Comparison of ENCODE assay signal across 10 cellular contexts in genomic region chr15:64013179-64014043, GRCh38. TPM values are rescaled to one million over a fixed set of nuclear protein-coding genes. Genes with fewer than 3 reads are reported as not detected.
DNase-seq lines count a peak whose midpoint lies in the region; ATAC-seq and TF ChIP-seq lines count a peak whose summit lies in the region.
"Had no signal": no experiment of that assay in that cellular context is flagged by ENCODE, and none has a peak within 500 bp of the region (broad histone marks: within the 10 kb centered on the region; RNA-seq: fewer than 3 reads in every experiment).

No MANE protein-coding gene starts in this region.

- peaks cover 46% of the 10 kb centered on the region for H3K4me1 Mint-ChIP-seq in T-helper 2 cell treated with Interferon-gamma antibody and Interleukin-4, amounts not matched to agents 5 μg/mL and 100 μg/mL, for 36 hours (ENCODE audit: low read depth)
- H3K4me1 Mint-ChIP-seq in type B pancreatic cell (ENCODE audit: unreplicated experiment) = peaks cover 12% of the 10 kb centered on the region

- H3K4me1 ChIP-seq in heart right ventricle = peaks cover 3 to 88% (median 56%) of the 10 kb centered on the region in 9 donors
- peaks cover 16 to 37% of the 10 kb centered on the region in 2 donors for H3K4me1 ChIP-seq in lung (ENCODE audit: control insufficient read depth in 2 of 2, insufficient read depth in 2 of 2, low read length in 2 of 2)

- H3K36me3 ChIP-seq in heart right ventricle (no peaks in the 10 kb centered on the region), lung (ENCODE audit: control insufficient read depth in 2 of 2, insufficient read depth in 2 of 2, low read length in 2 of 2) (no peaks in the 10 kb centered on the region)

- H3K27ac ChIP-seq in heart right ventricle (peak overlapping the region in 9 of 10 donors; percentile 15 to 86 (median 74)), lung (ENCODE audit: low read depth in 1 of 2, low read length in 1 of 2) (peak overlapping the region; percentile 54 to 89)

- H3K27me3 ChIP-seq in heart right ventricle = no peaks in the 10 kb centered on the region
- H3K27me3 ChIP-seq in lung (ENCODE audit: control insufficient read depth, insufficient read depth) = no peaks in the 10 kb centered on the region

- H3K4me3 ChIP-seq in heart right ventricle (no peak overlapping the region), lung (no peak overlapping the region)

- 78 to 80% methylated on average over 3 of the region's 3 CpGs for WGBS in heart right ventricle, 2 donors
- 64 to 74% methylated on average over 3 of the region's 3 CpGs for WGBS in lung, 2 donors

- no peaks in the 10 kb centered on the region for H3K9me3 Mint-ChIP-seq in T-helper 2 cell treated with Interferon-gamma antibody and Interleukin-4, amounts not matched to agents 5 μg/mL and 100 μg/mL, for 36 hours
- H3K9me3 Mint-ChIP-seq in type B pancreatic cell = no peaks in the 10 kb centered on the region

- H3K36me3 Mint-ChIP-seq in T-helper 2 cell treated with Interferon-gamma antibody and Interleukin-4, amounts not matched to agents 5 μg/mL and 100 μg/mL, for 36 hours (ENCODE audit: low read depth) = no peaks in the 10 kb centered on the region
- no peaks in the 10 kb centered on the region for H3K36me3 Mint-ChIP-seq in type B pancreatic cell

- no peaks in the 10 kb centered on the region for H3K9me3 ChIP-seq in heart right ventricle
- H3K9me3 ChIP-seq in lung (ENCODE audit: control insufficient read depth in 2 of 2, insufficient read depth in 1 of 2, low read length in 1 of 2) = no peaks in the 10 kb centered on the region

- TF ChIP-seq CTCF in heart right ventricle (IDR thresholded peaks at IDR 0.05) (no peak), lung (IDR thresholded peaks at IDR 0.05; ENCODE audit: control extremely low read depth, extremely low read depth) (no peak), type B pancreatic cell (conservative IDR thresholded peaks at IDR 0.05) (no peak)

- H3K27me3 Mint-ChIP-seq in T-helper 2 cell treated with Interferon-gamma antibody and Interleukin-4, amounts not matched to agents 5 μg/mL and 100 μg/mL, for 36 hours (ENCODE audit: low read depth) = no peaks in the 10 kb centered on the region
- H3K27me3 Mint-ChIP-seq in type B pancreatic cell = peaks cover 4% of the 10 kb centered on the region

- H3K4me3 Mint-ChIP-seq in T-helper 2 cell treated with Interferon-gamma antibody and Interleukin-4, amounts not matched to agents 5 μg/mL and 100 μg/mL, for 36 hours = no peak overlapping the region
- peak overlapping the region; percentile 0 for H3K4me3 Mint-ChIP-seq in type B pancreatic cell

- intact Hi-C loops in heart right ventricle (cut with DNase I) (no loop called here), cardiac septum (cut with DNase I) (no loop called here)

- DNase-seq in heart right ventricle (no peak), cardiac septum (ENCODE audit: low spot score) (no peak), lung (ENCODE audit: low spot score) (peak; percentile 47), type B pancreatic cell (ENCODE audit: extremely low spot score, unreplicated experiment) (no peak), nucleus accumbens (lab: John Stamatoyannopoulos, UW) (no peak)
- peak; percentile 6 for DNase-seq in T-helper 2 cell treated with Interferon-gamma antibody and Interleukin-4, amounts not matched to agents 5 μg/mL and 100 μg/mL, for 36 hours (ENCODE audit: low spot score)
- DNase-seq: IMR-90, posterior cingulate gyrus had no signal

- ATAC-seq in heart right ventricle (no peak), lung (ENCODE audit: insufficient read depth, low FRiP score) (peak; percentile 29), HG02763 (IDR thresholded peaks at IDR 0.05; ENCODE audit: unreplicated experiment) (no peak), HG03097 (IDR thresholded peaks at IDR 0.05; ENCODE audit: low FRiP score, unreplicated experiment) (no peak)

- peak overlapping the region; percentile 34 for H3K27ac Mint-ChIP-seq in T-helper 2 cell treated with Interferon-gamma antibody and Interleukin-4, amounts not matched to agents 5 μg/mL and 100 μg/mL, for 36 hours
- peak overlapping the region; percentile 53 for H3K27ac Mint-ChIP-seq in type B pancreatic cell

RNA-seq across cellular contexts. Expression of gene DAPK2, which starts 32.9 kb away (rescaled TPM):
- total RNA-seq in heart right ventricle = 10 to 100 TPM; 20.8 to 62.6 (median 38.5) TPM
- 10 to 100 TPM; 33.0 to 44.6 TPM for polyA plus RNA-seq in heart right ventricle
- total RNA-seq in cardiac septum = 31.8 TPM
- 10 to 100 TPM; 58.1 to 59.0 TPM for total RNA-seq in lung
- 10 to 100 TPM; 20.5 to 40.1 TPM for polyA plus RNA-seq in lung
- 3.4 and 5.0 TPM in 2 replicates for total RNA-seq in type B pancreatic cell (ENCODE audit: low replicate concordance)

Comparison
In these comparisons a context has a peak if more than half of its experiments do, and no peak if none do; other contexts are left out.
1. DNase-seq: peak in T-helper 2 cell treated with Interferon-gamma antibody and Interleukin-4, amounts not matched to agents 5 μg/mL and 100 μg/mL, for 36 hours (single experiment) and lung (single experiment); none in heart right ventricle (0 of 2), cardiac septum (single experiment), type B pancreatic cell (single experiment) and nucleus accumbens (0 of 56).